Comparison of ENCODE assay signal across 27 cellular contexts in the genomic region with DNA sequence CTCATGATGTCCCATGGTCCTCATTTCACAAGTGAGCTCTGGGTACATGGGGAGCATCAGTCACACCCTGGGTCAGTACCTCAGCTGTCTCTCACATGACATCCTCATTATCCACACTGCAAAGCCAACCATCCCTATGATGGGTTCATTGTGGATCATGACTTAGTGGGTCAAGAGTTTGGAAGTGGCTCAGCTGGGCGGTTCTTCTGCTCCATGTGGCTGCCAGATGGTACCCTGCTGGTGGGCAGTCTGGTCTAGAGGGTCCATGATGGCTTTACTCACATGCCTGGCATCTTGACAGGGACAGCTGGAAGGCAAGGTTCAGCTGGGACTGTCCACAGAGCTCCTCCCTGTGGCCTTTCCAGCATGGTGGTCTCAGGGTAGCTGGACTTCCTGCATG. TPM values are rescaled to one million over a fixed set of nuclear protein-coding genes. Genes with fewer than 3 reads are reported as not detected.
"Had no signal": no experiment of that assay in that cellular context is flagged by ENCODE, and none has a peak within 500 bp of the region (broad histone marks: within the 10 kb centered on the region; RNA-seq: fewer than 3 reads in every experiment).

No MANE protein-coding gene starts in this region.

- H3K27me3 ChIP-seq: pancreas had no signal

- DNase-seq: cortex of kidney; effector memory CD8-positive, alpha-beta T cell; foreskin fibroblast; gastrocnemius medialis; head of caudate nucleus; natural killer cell; pancreas; retina; stimulated activated CD4-positive, alpha-beta T cell treated with anti-CD3 and anti-CD28 coated beads, Interleukin-12 subunit alpha, Interleukin-12 subunit beta, amount 100 ng/mL, for 4 hours; stimulated activated CD4-positive, alpha-beta T cell treated with anti-CD3 and anti-CD28 coated beads, Interleukin-1b, Interleukin-23, amount 100 ng/mL, for 48 hours; stimulated activated CD4-positive, alpha-beta T cell treated with anti-CD3 and anti-CD28 coated beads, Interleukin-4, amount 100 ng/mL, for 1 hour; stimulated activated CD8-positive, alpha-beta memory T cell treated with anti-CD3 and anti-CD28 coated beads, Interleukin-4, amount 100 ng/mL, for 48 hours; stimulated activated naive CD4-positive, alpha-beta T cell; stimulated activated naive CD8-positive, alpha-beta T cell treated with anti-CD3 and anti-CD28 coated beads, Interleukin-15, amount 100 ng/mL, for 72 hours; transverse colon; upper lobe of right lung; uterus had no signal

- H3K27ac ChIP-seq: gastrocnemius medialis, neutrophil, pancreas, suprapubic skin, transverse colon, upper lobe of right lung, uterus had no signal

- H3K4me1 ChIP-seq: gastrocnemius medialis, transverse colon, upper lobe of right lung, uterus had no signal

- H3K9me3 ChIP-seq: gastrocnemius medialis, neutrophil, pancreas, suprapubic skin had no signal

- ATAC-seq: effector memory CD8-positive, alpha-beta T cell; gastrocnemius medialis; natural killer cell; pancreas; sciatic nerve; stimulated activated naive CD8-positive, alpha-beta T cell treated with anti-CD3 and anti-CD28 coated beads, Interleukin-15, amount 100 ng/mL, for 72 hours; upper lobe of right lung had no signal

- H3K36me3 ChIP-seq: gastrocnemius medialis, neutrophil, pancreas, suprapubic skin, transverse colon, upper lobe of right lung, uterus had no signal

- H3K9me3 Mint-ChIP-seq: effector memory CD8-positive, alpha-beta T cell; natural killer cell had no signal

- H3K4me2 ChIP-seq: smooth muscle cell had no signal

- H3K36me3 Mint-ChIP-seq: natural killer cell had no signal

- H3K27ac Mint-ChIP-seq: memory B cell, natural killer cell had no signal

- H3K4me3 ChIP-seq: gastrocnemius medialis, lung, pancreas, smooth muscle cell, suprapubic skin, transverse colon, upper lobe of right lung, uterus had no signal

- H3K4me3 Mint-ChIP-seq: effector memory CD8-positive, alpha-beta T cell; memory B cell; natural killer cell; stimulated activated naive CD8-positive, alpha-beta T cell treated with anti-CD3 and anti-CD28 coated beads, Interleukin-15, amount 100 ng/mL, for 72 hours had no signal

RNA-seq across cellular contexts. Expression of gene TMEM184A, which starts 33.0 kb away (rescaled TPM):
- total RNA-seq: mononuclear cell, posterior vena cava, pulmonary artery endothelial cell had no signal
- polyA plus RNA-seq: neural cell had no signal
